Comparison of ENCODE assay signal across 8 cellular contexts in the genomic region with DNA sequence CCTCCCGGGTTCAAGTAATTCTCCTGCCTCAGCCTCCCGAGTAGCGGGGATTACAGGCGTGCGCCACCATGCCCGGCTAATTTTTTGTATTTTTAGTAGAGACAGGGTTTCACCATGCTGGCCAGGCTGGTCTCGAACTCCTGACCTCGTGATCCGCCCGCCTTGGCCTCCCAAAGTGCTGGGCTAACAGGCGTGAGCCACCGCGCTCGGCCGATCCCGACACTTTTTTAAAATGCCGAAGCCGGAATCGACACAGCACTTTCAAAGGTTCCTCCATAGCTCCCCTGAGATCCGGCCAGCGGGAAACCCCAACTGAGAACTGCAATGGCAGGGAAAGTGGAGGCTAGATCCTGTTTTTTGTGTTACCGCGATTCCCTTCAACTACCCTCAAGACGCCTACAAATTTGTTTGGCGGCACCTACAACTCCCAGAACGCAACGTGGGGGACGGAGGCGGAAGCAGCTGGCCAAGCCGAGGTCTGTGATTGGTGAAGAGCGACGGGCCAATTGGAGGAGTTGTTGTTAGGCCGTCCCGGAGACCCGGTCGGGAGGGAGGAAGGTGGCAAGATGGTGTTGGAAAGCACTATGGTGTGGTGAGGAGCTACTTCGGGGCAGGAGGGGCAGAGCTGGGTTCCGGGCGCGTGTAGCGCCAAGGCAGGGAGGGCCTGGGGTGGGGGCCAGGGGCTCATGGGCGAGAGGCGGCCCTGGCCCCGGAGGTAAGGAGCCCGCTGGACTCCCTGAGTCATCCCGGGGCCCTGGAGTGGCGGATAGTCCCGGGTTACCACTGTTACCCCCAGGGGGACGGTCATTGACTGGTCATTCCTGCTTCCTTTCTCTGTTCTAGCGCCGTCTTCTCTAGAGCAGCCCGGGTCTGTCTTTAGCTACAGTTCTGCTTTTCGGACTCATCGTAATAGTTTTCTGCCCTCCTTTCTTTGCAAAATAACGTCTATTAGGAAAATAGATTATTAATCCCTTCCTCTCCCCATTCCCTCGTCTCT. TPM values are rescaled to one million over a fixed set of nuclear protein-coding genes. Genes with fewer than 3 reads are reported as not detected.
A peak's percentile ranks its signal among the peaks of the same experiment; 100 is the strongest.
DNase-seq lines count a peak whose midpoint lies in the region; ATAC-seq and TF ChIP-seq lines count a peak whose summit lies in the region.

PSMD4 (plus strand) TSS at position 518 of the 997 bp plus-strand sequence; CDS start at position 567, 49 bp downstream.

- WGBS in prostate gland: 8% methylated on average over 56 of the region's 56 CpGs
- 8% methylated on average over 56 of the region's 56 CpGs for WGBS in urinary bladder

- H3K4me1 Mint-ChIP-seq in T-helper 17 cell: peaks cover 27% of the 10 kb centered on the region

- no peaks in the 10 kb centered on the region for H3K36me3 Mint-ChIP-seq in T-helper 17 cell (ENCODE audit: low read depth)

- peak within 1 kb of the TSS; percentile 97 for H3K27ac Mint-ChIP-seq in T-helper 17 cell

- H3K9me3 ChIP-seq in T-helper 17 cell (ENCODE audit: control insufficient read depth, low read length, poor library complexity, severe bottlenecking): no peaks in the 10 kb centered on the region
- no peaks in the 10 kb centered on the region for H3K9me3 ChIP-seq in prostate gland

- H3K27me3 Mint-ChIP-seq in T-helper 17 cell: no peaks in the 10 kb centered on the region

- no peak for TF ChIP-seq CTCF in GM13977 (IDR thresholded peaks at IDR 0.05; ENCODE audit: extremely low read depth, insufficient read depth, missing control alignments)
- TF ChIP-seq CTCF in prostate gland (IDR thresholded peaks at IDR 0.05): peak in 1 of 4 experiments; percentile 11

- H3K36me3 ChIP-seq in prostate gland (no peaks in the 10 kb centered on the region), urinary bladder (ENCODE audit: insufficient read depth) (no peaks in the 10 kb centered on the region)

- H3K4me3 ChIP-seq in prostate gland (peak within 1 kb of the TSS; percentile 92 to 95), urinary bladder (ENCODE audit: low read depth, low read length) (peak within 1 kb of the TSS; percentile 95)

- intact Hi-C loops in left ventricle myocardium superior (cut with micrococcal nuclease) (loop anchor here (5.0 kb wide), 1 partner anchor 62 kb away; the partner anchor contains the start of gene VPS72), prostate gland (cut with DNase I) (loop anchor here (2.0 kb wide), 1 partner anchor 56 kb away; the partner anchor contains the start of gene PIP5K1A)

- peak within 1 kb of the TSS; percentile 81 to 85 for H3K27ac ChIP-seq in prostate gland
- H3K27ac ChIP-seq in urinary bladder (ENCODE audit: low read depth): peak within 1 kb of the TSS; percentile 88

- ATAC-seq in HG02884 (IDR thresholded peaks at IDR 0.05; ENCODE audit: unreplicated experiment): peak; percentile 88
- peak; percentile 94 for ATAC-seq in T-helper 17 cell
- ATAC-seq in left ventricle myocardium superior: peak; percentile 99

- DNase-seq in GM13977 (ENCODE audit: low spot score): peak; percentile 97
- DNase-seq in NCI-H1694 treated with DMSO at 0.1 percent for 48 hours (lab: John Stamatoyannopoulos, UW): peak; percentile 98
- peak; percentile 78 to 87 (median 86) for DNase-seq in T-helper 17 cell
- peak; percentile 52 to 96 (median 89) for DNase-seq in amygdala (lab: John Stamatoyannopoulos, UW)
- DNase-seq in left ventricle myocardium superior: peak; percentile 94
- DNase-seq in prostate gland (ENCODE audit: low spot score): peak; percentile 94

- no peaks in the 10 kb centered on the region for H3K27me3 ChIP-seq in prostate gland (replicated peaks; ENCODE audit: insufficient read depth)

- H3K4me1 ChIP-seq in prostate gland (replicated peaks) (no peaks in the 10 kb centered on the region), urinary bladder (ENCODE audit: insufficient read depth) (peaks cover 4% of the 10 kb centered on the region)

- in situ Hi-C loops in GM13977 (cut with MboI; ENCODE audit: low pct_unique_long_range_greater_than_20kb, low sequenced_read_pairs, unreplicated experiment): no loop called here

- H3K4me3 Mint-ChIP-seq in T-helper 17 cell: peak within 1 kb of the TSS; percentile 92

- peak; percentile 72 for TF ChIP-seq POLR2A in prostate gland (IDR thresholded peaks at IDR 0.05)

RNA-seq across cellular contexts. Expression of gene PSMD4, which starts in this region (rescaled TPM):
- total RNA-seq in T-helper 17 cell (10 to 100 TPM; 78.4 to 86.0 TPM), left ventricle myocardium superior (149 TPM), prostate gland (100 to 1,000 TPM in 1 of 2 donors, 10 to 100 TPM in 1; 96.1 to 116 TPM), urinary bladder (77.2 TPM)
- 191 TPM for polyA plus RNA-seq in urinary bladder

Comparison
In these comparisons a context has a peak if more than half of its experiments do, and no peak if none do; other contexts are left out.
1. Peak in every context shown above with its lines: DNase-seq, ATAC-seq, H3K4me3 ChIP-seq and H3K27ac ChIP-seq.